ENCODE assay signal across 13 cellular contexts in the genomic region with DNA sequence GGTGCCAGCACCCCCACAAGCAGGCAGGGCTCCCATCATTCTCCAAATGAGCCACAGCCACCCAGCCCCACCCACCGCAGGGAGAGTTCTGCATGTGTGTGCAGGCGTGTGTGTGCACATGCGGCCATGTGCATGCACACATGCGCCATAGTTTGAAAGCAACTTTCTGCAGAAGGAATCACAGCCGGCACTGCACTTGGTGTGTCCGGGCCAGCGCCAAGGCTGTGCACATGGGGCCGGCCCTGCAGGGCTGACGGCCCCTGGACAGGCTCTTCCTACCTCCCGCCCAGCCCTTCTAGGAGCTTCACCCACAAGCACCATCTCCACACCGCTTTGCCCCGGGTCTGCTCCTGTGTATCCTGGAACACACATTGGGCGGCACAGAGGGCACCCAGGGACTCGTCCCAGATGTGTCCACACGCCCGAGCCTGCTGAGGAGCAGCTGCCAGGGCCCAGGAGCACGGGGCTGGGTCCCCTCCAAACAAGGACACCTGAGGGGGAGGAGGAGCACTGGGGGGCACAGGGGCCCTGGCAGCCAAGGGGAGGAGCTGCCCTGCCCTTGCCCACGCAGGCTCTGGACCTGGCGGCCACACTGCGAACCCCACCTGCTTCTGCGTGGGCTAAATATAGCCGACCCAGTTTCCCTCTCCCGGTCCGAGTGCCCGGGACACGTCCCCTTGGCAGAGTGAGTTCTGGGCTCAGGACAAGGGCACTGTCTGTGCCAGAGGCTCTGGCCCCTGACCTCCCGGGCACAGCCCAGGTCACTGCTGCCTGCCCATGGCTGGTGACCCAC. TPM values are rescaled to one million over a fixed set of nuclear protein-coding genes. Genes with fewer than 3 reads are reported as not detected.
A peak's percentile ranks its signal among the peaks of the same experiment; 100 is the strongest.
DNase-seq lines count a peak whose midpoint lies in the region; ATAC-seq and TF ChIP-seq lines count a peak whose summit lies in the region.
"Had no signal": no experiment of that assay in that cellular context is flagged by ENCODE, and none has a peak within 500 bp of the region (broad histone marks: within the 10 kb centered on the region; RNA-seq: fewer than 3 reads in every experiment).

No MANE protein-coding gene starts in this region.

- no peaks in the 10 kb centered on the region for H3K9me2 ChIP-seq in PC-3 (replicated peaks; ENCODE audit: low read length)

- CTCF ChIA-PET in PC-3 (lab: Charles Lee): no interaction called here

- no peaks in the 10 kb centered on the region for H3K79me2 ChIP-seq in PC-3 (ENCODE audit: low read length)

- DNase-seq in D341Med (ENCODE audit: low spot score): peak; percentile 39
- DNase-seq in PC-3: no peak
- peak in 4 of 5 donors; percentile 38 to 78 (median 74) for DNase-seq in heart left ventricle
- peak; percentile 44 for DNase-seq in retina
- no peak for DNase-seq in ascending aorta (ENCODE audit: low spot score in 2 of 2)
- no peak for DNase-seq in NCI-H524 treated with DMSO at 0.1 percent for 48 hours (lab: John Stamatoyannopoulos, UW)
- no peak for DNase-seq in NCI-H2029 (lab: John Stamatoyannopoulos, UW)
- no peak for DNase-seq in NCI-H526 treated with DMSO at 0.1 percent for 48 hours (lab: John Stamatoyannopoulos, UW)
- DNase-seq: activated CD4-positive, alpha-beta T cell treated with anti-CD3 and anti-CD28 coated beads for 48 hours; NCI-H2171; SJCRH30; stimulated activated naive CD4-positive, alpha-beta T cell had no signal

- H3K27me3 ChIP-seq in PC-3 (ENCODE audit: low read length) (no peaks in the 10 kb centered on the region), heart left ventricle (peaks cover 0 to 5% (median 0%) of the 10 kb centered on the region in 9 donors), ascending aorta (no peaks in the 10 kb centered on the region)
- H3K27me3 ChIP-seq: SJCRH30 had no signal

- H3K9me3 ChIP-seq in PC-3 (ENCODE audit: low read length): no peaks in the 10 kb centered on the region
- H3K9me3 ChIP-seq in heart left ventricle: no peaks in the 10 kb centered on the region
- H3K9me3 ChIP-seq in ascending aorta: no peaks in the 10 kb centered on the region
- H3K9me3 ChIP-seq: SJCRH30 had no signal

- H3K36me3 ChIP-seq in PC-3 (ENCODE audit: low read depth, low read length) (no peaks in the 10 kb centered on the region), heart left ventricle (no peaks in the 10 kb centered on the region), ascending aorta (no peaks in the 10 kb centered on the region)
- H3K36me3 ChIP-seq: SJCRH30 had no signal

- H3K4me1 ChIP-seq in PC-3 (ENCODE audit: insufficient read depth, low read length) (peaks cover 29% of the 10 kb centered on the region), heart left ventricle (peaks cover 12 to 54% (median 35%) of the 10 kb centered on the region in 12 donors), ascending aorta (peaks cover 14 to 33% of the 10 kb centered on the region in 2 donors)
- H3K4me1 ChIP-seq: SJCRH30 had no signal

- H3K4me3 ChIP-seq in PC-3 (ENCODE audit: low read length) (no peak overlapping the region), heart left ventricle (peak overlapping the region in 1 of 12 donors; percentile 10), ascending aorta (no peak overlapping the region)
- H3K4me3 ChIP-seq: SJCRH30 had no signal

- H2AFZ ChIP-seq in PC-3 (ENCODE audit: low read length): no peak overlapping the region

- TF ChIP-seq POLR2A in heart left ventricle (IDR thresholded peaks at IDR 0.05): no peak

- H3K27ac ChIP-seq in PC-3 (ENCODE audit: low read length) (no peak overlapping the region), heart left ventricle (peak overlapping the region in 10 of 12 donors; percentile 25 to 85 (median 70)), ascending aorta (no peak overlapping the region)
- H3K27ac ChIP-seq: SJCRH30 had no signal

- BruUV-seq in PC-3 (replicated peaks; lab: Mats Ljungman, UMichigan): no TSS peak

- H3F3A ChIP-seq in PC-3 (ENCODE audit: low read length, unreplicated experiment): no peaks in the 10 kb centered on the region

- intact Hi-C loops in PC-3 (cut with micrococcal nuclease) (loop anchor here (5.0 kb wide), 2 partner anchors 148 to 178 kb away; a partner anchor contains a TSS), heart left ventricle (cut with DNase I) (loop anchor here in 6 of 10 donors (2.0 to 10.0 kb wide), 7 partner anchors 19 to 229 kb away; a partner anchor contains a TSS), ascending aorta (cut with DNase I) (loop anchor here (10.0 kb wide), 1 partner anchor 111 kb away; a partner anchor contains a TSS)

- H4K20me1 ChIP-seq in PC-3 (ENCODE audit: low read length): no peaks in the 10 kb centered on the region

- H3K4me2 ChIP-seq in PC-3 (ENCODE audit: low read length): no peak overlapping the region

- ATAC-seq in PC-3 (no peak), heart left ventricle (peak; percentile 50 to 65 (median 56))
- ATAC-seq: activated naive CD4-positive, alpha-beta T cell treated with anti-CD3 and anti-CD28 coated beads, Interleukin-2, amount 50 U/mL, for 72 hours had no signal

- H3K9ac ChIP-seq in PC-3 (ENCODE audit: low read length): peak overlapping the region; percentile 87; the same call in 1 of the 2 replicates

- POLR2A ChIA-PET in PC-3 (lab: Charles Lee; ENCODE audit: unreplicated experiment): no interaction called here

- TF ChIP-seq CTCF in PC-3 (conservative IDR thresholded peaks at IDR 0.05; ENCODE audit: low read depth, low read length) (no peak), heart left ventricle (IDR thresholded peaks at IDR 0.05) (peak in 1 of 12 donors; percentile 6), ascending aorta (IDR thresholded peaks at IDR 0.05) (no peak)

- 36 to 58% (median 44%) methylated on average over 15 to 27 of the region's 27 CpGs for WGBS in heart left ventricle, 4 donors

RNA-seq across cellular contexts. Expression of a gene that starts 19.1 kb away (rescaled TPM):
- total RNA-seq in PC-3 (2014; rRNA removed): 1.7 and 1.9 TPM in 2 replicates
- total RNA-seq in heart left ventricle: 10 to 100 TPM in 8 of 9 donors, 1 to 10 TPM in 1; 7.5 to 31.2 (median 15.8) TPM
- polyA plus RNA-seq in heart left ventricle: 10 to 100 TPM in 1 of 2 donors, 1 to 10 TPM in 1; 9.5 to 10.4 TPM
- 13.8 TPM for total RNA-seq in ascending aorta

Comparison
In these comparisons a context has a peak if more than half of its experiments do, and no peak if none do; other contexts are left out.
1. DNase-seq: peak in D341Med (single experiment), heart left ventricle (4 of 5) and retina (single experiment); none in PC-3 (single experiment), ascending aorta (0 of 2), NCI-H524 treated with DMSO at 0.1 percent for 48 hours (single experiment), NCI-H2029 (single experiment) and NCI-H526 treated with DMSO at 0.1 percent for 48 hours (single experiment).
2. H3K27ac ChIP-seq: peak in heart left ventricle (10 of 12); none in PC-3 (single experiment) and ascending aorta (0 of 2).